In genomic region chr7:28076421-28077163, GRCh38 we compare ENCODE assay signal across 17 cellular contexts.
DNase-seq lines count a peak whose midpoint lies in the region; ATAC-seq and TF ChIP-seq lines count a peak whose summit lies in the region.
"Had no signal": no experiment of that assay in that cellular context is flagged by ENCODE, and none has a peak within 500 bp of the region (broad histone marks: within the 10 kb centered on the region; RNA-seq: fewer than 3 reads in every experiment).

No MANE protein-coding gene starts in this region.

- TF ChIP-seq CTCF in fibroblast of the aortic adventitia (IDR thresholded peaks at IDR 0.05; ENCODE audit: insufficient read depth, low read length) (no peak), type B pancreatic cell (conservative IDR thresholded peaks at IDR 0.05) (no peak)

- no peak for ATAC-seq in GM21515 (IDR thresholded peaks at IDR 0.05; ENCODE audit: unreplicated experiment)
- ATAC-seq: upper lobe of right lung had no signal

- H3K4me3 ChIP-seq in fibroblast of the aortic adventitia (ENCODE audit: low read depth, low read length): no peak overlapping the region
- H3K4me3 ChIP-seq: BLaER1, upper lobe of right lung had no signal

- peaks cover 33% of the 10 kb centered on the region for H3K4me1 Mint-ChIP-seq in type B pancreatic cell (ENCODE audit: unreplicated experiment)

- H3K27me3 Mint-ChIP-seq in type B pancreatic cell: no peaks in the 10 kb centered on the region
- H3K27me3 Mint-ChIP-seq: activated naive CD4-positive, alpha-beta T cell treated with anti-CD3 and anti-CD28 coated beads, Interleukin-2, amount 50 U/mL, for 24 hours had no signal

- DNase-seq in NCI-H1436 (lab: John Stamatoyannopoulos, UW) (peak; percentile 26), NCI-H1436 treated with DMSO at 0.1 percent for 48 hours (lab: John Stamatoyannopoulos, UW) (no peak), SHP77 treated with DMSO at 0.1 percent for 48 hours (lab: John Stamatoyannopoulos, UW) (peak; percentile 21), fibroblast of the aortic adventitia (ENCODE audit: low read depth) (peak; percentile 25), type B pancreatic cell (ENCODE audit: extremely low spot score, unreplicated experiment) (no peak), NCI-H2029 (lab: John Stamatoyannopoulos, UW) (no peak)
- DNase-seq in activated CD4-positive, CD25-positive, alpha-beta regulatory T cell treated with anti-CD3 and anti-CD28 coated beads, Interleukin-2, amount 50 U/mL, for 72 hours: no peak
- DNase-seq: activated T-cell treated with anti-CD3 and anti-CD28 coated beads, Interleukin-2, amount 50 U/mL, for 48 hours; Caco-2; endodermal cell; NCI-H345; occipital lobe; stimulated activated CD4-positive, alpha-beta T cell treated with anti-CD3 and anti-CD28 coated beads, Interleukin-12 subunit alpha, Interleukin-12 subunit beta, amount 100 ng/mL, for 4 hours; upper lobe of right lung had no signal

- no peaks in the 10 kb centered on the region for H3K36me3 Mint-ChIP-seq in type B pancreatic cell
- H3K36me3 Mint-ChIP-seq: activated naive CD4-positive, alpha-beta T cell treated with anti-CD3 and anti-CD28 coated beads, Interleukin-2, amount 50 U/mL, for 24 hours had no signal

- H3K9me3 Mint-ChIP-seq in type B pancreatic cell: no peaks in the 10 kb centered on the region
- H3K9me3 Mint-ChIP-seq: activated naive CD4-positive, alpha-beta T cell treated with anti-CD3 and anti-CD28 coated beads, Interleukin-2, amount 50 U/mL, for 24 hours; endodermal cell had no signal

- peak overlapping the region; percentile 37 for H3K4me3 Mint-ChIP-seq in type B pancreatic cell
- H3K4me3 Mint-ChIP-seq: activated naive CD4-positive, alpha-beta T cell treated with anti-CD3 and anti-CD28 coated beads, Interleukin-2, amount 50 U/mL, for 24 hours; endodermal cell had no signal

- H3K27ac Mint-ChIP-seq in type B pancreatic cell: peak overlapping the region; percentile 26
- H3K27ac Mint-ChIP-seq: activated naive CD4-positive, alpha-beta T cell treated with anti-CD3 and anti-CD28 coated beads, Interleukin-2, amount 50 U/mL, for 24 hours; endodermal cell had no signal

Comparison
In these comparisons a context has a peak if more than half of its experiments do, and no peak if none do; other contexts are left out.
1. DNase-seq: peak in NCI-H1436 (single experiment), SHP77 treated with DMSO at 0.1 percent for 48 hours (single experiment) and fibroblast of the aortic adventitia (single experiment); none in NCI-H1436 treated with DMSO at 0.1 percent for 48 hours (single experiment), type B pancreatic cell (single experiment), NCI-H2029 (single experiment) and activated CD4-positive, CD25-positive, alpha-beta regulatory T cell treated with anti-CD3 and anti-CD28 coated beads, Interleukin-2, amount 50 U/mL, for 72 hours (single experiment).